In genomic region chr12:53427905-53428594, GRCh38 we compare ENCODE assay signal across 1 cellular context.
TF ChIP-seq lines count a peak whose summit lies in the region.

No MANE protein-coding gene starts in this region.

TF ChIP-seq in SK-N-SH, 30 proteins besides CTCF, POLR2A, EP300 and RAD21:
- TF ChIP-seq, protein P1, sequence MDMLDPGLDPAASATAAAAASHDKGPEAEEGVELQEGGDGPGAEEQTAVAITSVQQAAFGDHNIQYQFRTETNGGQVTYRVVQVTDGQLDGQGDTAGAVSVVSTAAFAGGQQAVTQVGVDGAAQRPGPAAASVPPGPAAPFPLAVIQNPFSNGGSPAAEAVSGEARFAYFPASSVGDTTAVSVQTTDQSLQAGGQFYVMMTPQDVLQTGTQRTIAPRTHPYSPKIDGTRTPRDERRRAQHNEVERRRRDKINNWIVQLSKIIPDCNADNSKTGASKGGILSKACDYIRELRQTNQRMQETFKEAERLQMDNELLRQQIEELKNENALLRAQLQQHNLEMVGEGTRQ (IDR thresholded peaks at IDR 0.05; ENCODE audit: borderline replicate concordance, low read depth, low read length), result no peak
- TF ChIP-seq CHD2 (IDR thresholded peaks at IDR 0.05; ENCODE audit: low read length, partially characterized antibody) (no peak), MXI1 (IDR thresholded peaks at IDR 0.05; ENCODE audit: low read depth, low read length) (no peak), JUND (IDR thresholded peaks at IDR 0.05) (peak; percentile 82), IRF3 (IDR thresholded peaks at IDR 0.05; ENCODE audit: low read depth, low read length) (no peak), SMC3 (IDR thresholded peaks at IDR 0.05; ENCODE audit: low read depth, low read length) (no peak), FOSL2 (IDR thresholded peaks at IDR 0.05; ENCODE audit: borderline replicate concordance, low read depth) (peak; percentile 90), GABPA (IDR thresholded peaks at IDR 0.05; ENCODE audit: low read depth) (no peak), NFIC (IDR thresholded peaks at IDR 0.05; ENCODE audit: borderline replicate concordance) (no peak), TCF12 (IDR thresholded peaks at IDR 0.05) (peak; percentile 73), RFX5 (IDR thresholded peaks at IDR 0.05; ENCODE audit: low read length) (no peak), MEF2A (IDR thresholded peaks at IDR 0.05; ENCODE audit: borderline replicate concordance, low read depth) (no peak), GATA2 (CRISPR knock-in tag; IDR thresholded peaks at IDR 0.05) (no peak), RCOR1 (IDR thresholded peaks at IDR 0.05; ENCODE audit: low read length) (no peak), RXRA (IDR thresholded peaks at IDR 0.05; ENCODE audit: borderline replicate concordance, low read depth) (no peak), FOXM1 (IDR thresholded peaks at IDR 0.05; ENCODE audit: low read depth) (no peak), POLR2AphosphoS5 (IDR thresholded peaks at IDR 0.05; ENCODE audit: low read depth, low read length) (peak; percentile 31; the same call in 1 of the 2 replicates), EZH2phosphoT487 (IDR thresholded peaks at IDR 0.05; ENCODE audit: borderline replicate concordance, low read depth) (no peak), TEAD4 (IDR thresholded peaks at IDR 0.05; ENCODE audit: borderline replicate concordance, insufficient read depth) (no peak), NRF1 (IDR thresholded peaks at IDR 0.05; ENCODE audit: low read depth, low read length) (no peak), ZBTB33 (IDR thresholded peaks at IDR 0.05; ENCODE audit: borderline replicate concordance, low read depth) (no peak), YY1 (IDR thresholded peaks at IDR 0.05; ENCODE audit: low read depth) (no peak), TAF1 (IDR thresholded peaks at IDR 0.05; ENCODE audit: borderline replicate concordance, low read depth, low read length) (no peak), FOXJ3 (CRISPR knock-in tag; IDR thresholded peaks at IDR 0.05) (no peak), ELF1 (IDR thresholded peaks at IDR 0.05) (no peak), SIN3A (IDR thresholded peaks at IDR 0.05; ENCODE audit: borderline replicate concordance, low read depth, low read length) (no peak)
- TF ChIP-seq, protein P2, sequence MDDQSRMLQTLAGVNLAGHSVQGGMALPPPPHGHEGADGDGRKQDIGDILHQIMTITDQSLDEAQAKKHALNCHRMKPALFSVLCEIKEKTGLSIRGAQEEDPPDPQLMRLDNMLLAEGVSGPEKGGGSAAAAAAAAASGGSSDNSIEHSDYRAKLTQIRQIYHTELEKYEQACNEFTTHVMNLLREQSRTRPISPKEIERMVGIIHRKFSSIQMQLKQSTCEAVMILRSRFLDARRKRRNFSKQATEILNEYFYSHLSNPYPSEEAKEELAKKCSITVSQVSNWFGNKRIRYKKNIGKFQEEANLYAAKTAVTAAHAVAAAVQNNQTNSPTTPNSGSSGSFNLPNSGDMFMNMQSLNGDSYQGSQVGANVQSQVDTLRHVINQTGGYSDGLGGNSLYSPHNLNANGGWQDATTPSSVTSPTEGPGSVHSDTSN (IDR thresholded peaks at IDR 0.05), result peak; percentile 55; the same call in 1 of the 2 replicates
- TF ChIP-seq, protein P3, sequence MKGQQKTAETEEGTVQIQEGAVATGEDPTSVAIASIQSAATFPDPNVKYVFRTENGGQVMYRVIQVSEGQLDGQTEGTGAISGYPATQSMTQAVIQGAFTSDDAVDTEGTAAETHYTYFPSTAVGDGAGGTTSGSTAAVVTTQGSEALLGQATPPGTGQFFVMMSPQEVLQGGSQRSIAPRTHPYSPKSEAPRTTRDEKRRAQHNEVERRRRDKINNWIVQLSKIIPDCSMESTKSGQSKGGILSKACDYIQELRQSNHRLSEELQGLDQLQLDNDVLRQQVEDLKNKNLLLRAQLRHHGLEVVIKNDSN (IDR thresholded peaks at IDR 0.05; ENCODE audit: borderline replicate concordance, low read depth), result no peak
- TF ChIP-seq, protein P4, sequence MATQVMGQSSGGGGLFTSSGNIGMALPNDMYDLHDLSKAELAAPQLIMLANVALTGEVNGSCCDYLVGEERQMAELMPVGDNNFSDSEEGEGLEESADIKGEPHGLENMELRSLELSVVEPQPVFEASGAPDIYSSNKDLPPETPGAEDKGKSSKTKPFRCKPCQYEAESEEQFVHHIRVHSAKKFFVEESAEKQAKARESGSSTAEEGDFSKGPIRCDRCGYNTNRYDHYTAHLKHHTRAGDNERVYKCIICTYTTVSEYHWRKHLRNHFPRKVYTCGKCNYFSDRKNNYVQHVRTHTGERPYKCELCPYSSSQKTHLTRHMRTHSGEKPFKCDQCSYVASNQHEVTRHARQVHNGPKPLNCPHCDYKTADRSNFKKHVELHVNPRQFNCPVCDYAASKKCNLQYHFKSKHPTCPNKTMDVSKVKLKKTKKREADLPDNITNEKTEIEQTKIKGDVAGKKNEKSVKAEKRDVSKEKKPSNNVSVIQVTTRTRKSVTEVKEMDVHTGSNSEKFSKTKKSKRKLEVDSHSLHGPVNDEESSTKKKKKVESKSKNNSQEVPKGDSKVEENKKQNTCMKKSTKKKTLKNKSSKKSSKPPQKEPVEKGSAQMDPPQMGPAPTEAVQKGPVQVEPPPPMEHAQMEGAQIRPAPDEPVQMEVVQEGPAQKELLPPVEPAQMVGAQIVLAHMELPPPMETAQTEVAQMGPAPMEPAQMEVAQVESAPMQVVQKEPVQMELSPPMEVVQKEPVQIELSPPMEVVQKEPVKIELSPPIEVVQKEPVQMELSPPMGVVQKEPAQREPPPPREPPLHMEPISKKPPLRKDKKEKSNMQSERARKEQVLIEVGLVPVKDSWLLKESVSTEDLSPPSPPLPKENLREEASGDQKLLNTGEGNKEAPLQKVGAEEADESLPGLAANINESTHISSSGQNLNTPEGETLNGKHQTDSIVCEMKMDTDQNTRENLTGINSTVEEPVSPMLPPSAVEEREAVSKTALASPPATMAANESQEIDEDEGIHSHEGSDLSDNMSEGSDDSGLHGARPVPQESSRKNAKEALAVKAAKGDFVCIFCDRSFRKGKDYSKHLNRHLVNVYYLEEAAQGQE (IDR thresholded peaks at IDR 0.05; ENCODE audit: low read depth, low read length), result no peak
- TF ChIP-seq, protein P5, sequence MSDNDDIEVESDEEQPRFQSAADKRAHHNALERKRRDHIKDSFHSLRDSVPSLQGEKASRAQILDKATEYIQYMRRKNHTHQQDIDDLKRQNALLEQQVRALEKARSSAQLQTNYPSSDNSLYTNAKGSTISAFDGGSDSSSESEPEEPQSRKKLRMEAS (IDR thresholded peaks at IDR 0.05; ENCODE audit: low read depth), result peak; percentile 52; the same call in 1 of the 2 replicates
